Comparison of ENCODE assay signal across 9 cellular contexts in the genomic region with DNA sequence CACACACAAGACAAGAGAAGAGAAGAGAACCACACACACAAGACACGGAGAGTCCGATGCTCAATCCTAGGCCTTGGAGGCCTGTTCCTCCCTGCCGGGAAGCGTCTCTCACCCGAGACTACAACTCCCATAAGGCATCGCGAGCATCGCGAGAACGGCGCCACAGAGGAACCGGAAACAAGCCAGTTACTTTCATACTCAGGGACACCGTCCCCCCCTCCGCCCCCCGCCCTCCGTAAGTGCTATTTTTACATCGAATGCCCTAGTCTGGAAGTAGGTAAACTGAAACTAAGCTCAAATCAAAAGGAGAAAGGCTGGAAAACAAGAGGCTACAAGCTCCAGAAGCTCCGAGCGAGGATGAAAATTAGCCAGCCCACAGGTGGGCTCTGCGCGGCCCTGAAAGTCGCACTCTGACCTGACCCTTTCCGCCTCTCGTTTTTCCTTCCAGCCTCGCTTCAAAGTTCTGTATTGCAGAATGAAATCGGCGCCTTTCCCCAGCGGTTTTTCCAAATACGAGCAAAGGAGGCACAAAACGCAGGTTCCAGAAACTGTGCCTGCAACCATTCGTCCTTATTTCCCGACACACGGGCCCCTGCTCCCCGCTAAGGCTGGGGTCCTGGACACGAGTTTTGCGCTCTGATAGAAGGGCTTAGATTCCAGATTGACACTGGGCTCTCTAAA. TPM values are rescaled to one million over a fixed set of nuclear protein-coding genes. Genes with fewer than 3 reads are reported as not detected.
DNase-seq lines count a peak whose midpoint lies in the region; ATAC-seq, FAIRE-seq and TF ChIP-seq lines count a peak whose summit lies in the region.
"Had no signal": no experiment of that assay in that cellular context is flagged by ENCODE, and none has a peak within 500 bp of the region (broad histone marks: within the 10 kb centered on the region; RNA-seq: fewer than 3 reads in every experiment).

No MANE protein-coding gene starts in this region.

- DNase-seq in AG10803 (ENCODE audit: low read depth) (peak; percentile 93), NCI-H345 treated with DMSO at 0.1 percent for 48 hours (lab: John Stamatoyannopoulos, UW; ENCODE audit: unreplicated experiment) (peak; percentile 68), cerebellar nuclear complex (lab: John Stamatoyannopoulos, UW) (peak; percentile 73 to 93), kidney (peak; percentile 97)
- peak; percentile 81 to 89 for DNase-seq in stimulated activated CD4-positive, alpha-beta T cell treated with anti-CD3 and anti-CD28 coated beads, Interleukin-15, amount 100 ng/mL, for 1 hour (ENCODE audit: low read depth in 1 of 2, low spot score in 1 of 2)

- H3K27ac ChIP-seq in kidney (ENCODE audit: low read depth in 2 of 2, low read length in 2 of 2) = peak overlapping the region; percentile 92 to 97

- H3K9me3 ChIP-seq in kidney (ENCODE audit: control insufficient read depth in 1 of 2, low read length in 2 of 2) = no peaks in the 10 kb centered on the region

- peak overlapping the region; percentile 96 to 99 for H3K9ac ChIP-seq in kidney (ENCODE audit: low read length in 2 of 2)

- peak overlapping the region; percentile 92 for H3K4me3 ChIP-seq in AG10803 (ENCODE audit: low read length)
- peak overlapping the region; percentile 89 to 99 for H3K4me3 ChIP-seq in kidney (ENCODE audit: low read length in 2 of 2)

- H3K4me1 ChIP-seq in kidney (ENCODE audit: control insufficient read depth in 1 of 2, insufficient read depth in 1 of 2, low read depth in 1 of 2, low read length in 2 of 2) = no peaks in the 10 kb centered on the region

- FAIRE-seq in kidney (lab: Jason Lieb, UNC) = no peak
- FAIRE-seq: TTC549 had no signal

- no peak for TF ChIP-seq CTCF in AG10803 (conservative IDR thresholded peaks at IDR 0.05; ENCODE audit: low read length)
- TF ChIP-seq CTCF in kidney (IDR thresholded peaks at IDR 0.05; ENCODE audit: borderline replicate concordance, extremely low read depth, insufficient read depth) = peak; percentile 12

- intact Hi-C loops in kidney (cut with DNase I) = no loop called here

- ATAC-seq in GM19035 (IDR thresholded peaks at IDR 0.05; ENCODE audit: unreplicated experiment) (peak; percentile 96), HG03342 (IDR thresholded peaks at IDR 0.05; ENCODE audit: unreplicated experiment) (peak; percentile 93)
- peak; percentile 95 to 96 for ATAC-seq in activated CD4-positive, CD25-positive, alpha-beta regulatory T cell treated with anti-CD3 and anti-CD28 coated beads, Interleukin-2, amount 50 U/mL, for 24 hours

- no peaks in the 10 kb centered on the region for H3K36me3 ChIP-seq in kidney (ENCODE audit: control insufficient read depth in 1 of 2, insufficient read depth in 2 of 2, low read length in 2 of 2)

RNA-seq across cellular contexts. Expression of gene DNAJC12, which starts 11.5 kb away (rescaled TPM):
- 2.5 TPM for total RNA-seq in kidney
- polyA plus RNA-seq in kidney (ENCODE audit: insufficient read depth, low read depth, low replicate concordance) = 33.9 TPM

RNA-seq across cellular contexts. Expression of gene SIRT1, which starts 35.0 kb away (rescaled TPM):
- 24.8 TPM for total RNA-seq in kidney
- polyA plus RNA-seq in kidney (ENCODE audit: insufficient read depth, low read depth, low replicate concordance) = 5.0 TPM

Comparison
In these comparisons a context has a peak if more than half of its experiments do, and no peak if none do; other contexts are left out.
1. Peak in every context shown above with its lines: DNase-seq, ATAC-seq, H3K4me3 ChIP-seq and H3K27ac ChIP-seq.